Comparison of ENCODE assay signal across 15 cellular contexts in genomic region chr14:95494456-95494855, GRCh38. TPM values are rescaled to one million over a fixed set of nuclear protein-coding genes. Genes with fewer than 3 reads are reported as not detected.
A peak's percentile ranks its signal among the peaks of the same experiment; 100 is the strongest.
DNase-seq lines count a peak whose midpoint lies in the region; ATAC-seq lines count a peak whose summit lies in the region.
"Had no signal": no experiment of that assay in that cellular context is flagged by ENCODE, and none has a peak within 500 bp of the region (broad histone marks: within the 10 kb centered on the region; RNA-seq: fewer than 3 reads in every experiment).

No MANE protein-coding gene starts in this region.

- no peak for DNase-seq in activated T-cell treated with anti-CD3 and anti-CD28 coated beads, Interleukin-2, amount 50 U/mL, for 72 hours
- DNase-seq in activated T-cell treated with anti-CD3 and anti-CD28 coated beads, Interleukin-2, amount 50 U/mL, for 4 hours, result no peak
- DNase-seq in effector memory CD8-positive, alpha-beta T cell, result no peak
- DNase-seq in stimulated activated effector memory CD8-positive, alpha-beta T cell treated with anti-CD3 and anti-CD28 coated beads, Interleukin-12 subunit alpha, Interleukin-12 subunit beta, amount 100 ng/mL, for 72 hours (ENCODE audit: low spot score in 2 of 2), result no peak
- DNase-seq in NCI-H2196 treated with DMSO at 0.1 percent for 48 hours (lab: John Stamatoyannopoulos, UW; ENCODE audit: unreplicated experiment) (no peak), RKO (ENCODE audit: low spot score) (no peak)
- DNase-seq: activated CD4-positive, CD25-positive, alpha-beta regulatory T cell treated with anti-CD3 and anti-CD28 coated beads, Interleukin-2, amount 50 U/mL, for 72 hours; dorsolateral prefrontal cortex; kidney glomerular epithelial cell; NCI-H2107; NCI-H82 had no signal

- no peak overlapping the region for H3K4me3 Mint-ChIP-seq in activated T-cell treated with anti-CD3 and anti-CD28 coated beads, Interleukin-2, amount 50 U/mL, for 72 hours
- H3K4me3 Mint-ChIP-seq in activated T-cell treated with anti-CD3 and anti-CD28 coated beads, Interleukin-2, amount 50 U/mL, for 4 hours, result no peak overlapping the region
- H3K4me3 Mint-ChIP-seq in IgD-negative memory B cell, result peak overlapping the region in 3 of 4 donors; percentile 84 to 89 (median 86)
- H3K4me3 Mint-ChIP-seq in effector memory CD8-positive, alpha-beta T cell, result peak overlapping the region; percentile 61 to 72
- peak overlapping the region; percentile 12 for H3K4me3 Mint-ChIP-seq in stimulated activated effector memory CD8-positive, alpha-beta T cell treated with anti-CD3 and anti-CD28 coated beads, Interleukin-12 subunit alpha, Interleukin-12 subunit beta, amount 100 ng/mL, for 72 hours

- H3K27me3 Mint-ChIP-seq in activated T-cell treated with anti-CD3 and anti-CD28 coated beads, Interleukin-2, amount 50 U/mL, for 72 hours (ENCODE audit: low read depth), result no peaks in the 10 kb centered on the region
- H3K27me3 Mint-ChIP-seq in activated T-cell treated with anti-CD3 and anti-CD28 coated beads, Interleukin-2, amount 50 U/mL, for 4 hours (ENCODE audit: low read depth), result no peaks in the 10 kb centered on the region
- no peaks in the 10 kb centered on the region for H3K27me3 Mint-ChIP-seq in IgD-negative memory B cell
- H3K27me3 Mint-ChIP-seq in effector memory CD8-positive, alpha-beta T cell, result no peaks in the 10 kb centered on the region

- H3K9me3 Mint-ChIP-seq in activated T-cell treated with anti-CD3 and anti-CD28 coated beads, Interleukin-2, amount 50 U/mL, for 72 hours, result peaks cover 0 to 6% of the 10 kb centered on the region in 2 donors
- peaks cover 6% of the 10 kb centered on the region for H3K9me3 Mint-ChIP-seq in activated T-cell treated with anti-CD3 and anti-CD28 coated beads, Interleukin-2, amount 50 U/mL, for 4 hours
- H3K9me3 Mint-ChIP-seq in IgD-negative memory B cell, result peaks cover 0 to 4% (median 0%) of the 10 kb centered on the region in 3 donors
- no peaks in the 10 kb centered on the region for H3K9me3 Mint-ChIP-seq in effector memory CD8-positive, alpha-beta T cell
- no peaks in the 10 kb centered on the region for H3K9me3 Mint-ChIP-seq in stimulated activated effector memory CD8-positive, alpha-beta T cell treated with anti-CD3 and anti-CD28 coated beads, Interleukin-12 subunit alpha, Interleukin-12 subunit beta, amount 100 ng/mL, for 72 hours

- no peak for ATAC-seq in activated T-cell treated with anti-CD3 and anti-CD28 coated beads, Interleukin-2, amount 50 U/mL, for 72 hours (replicated peaks in 1 of 2)
- no peak for ATAC-seq in activated T-cell treated with anti-CD3 and anti-CD28 coated beads, Interleukin-2, amount 50 U/mL, for 4 hours
- ATAC-seq in effector memory CD8-positive, alpha-beta T cell (replicated peaks), result peak; percentile 43
- ATAC-seq in stimulated activated effector memory CD8-positive, alpha-beta T cell treated with anti-CD3 and anti-CD28 coated beads, Interleukin-12 subunit alpha, Interleukin-12 subunit beta, amount 100 ng/mL, for 72 hours, result no peak
- no peak for ATAC-seq in GM18519 (IDR thresholded peaks at IDR 0.05; ENCODE audit: low FRiP score, unreplicated experiment)
- ATAC-seq: HCT116, Right ventricle myocardium inferior had no signal

- H3K4me1 Mint-ChIP-seq in activated T-cell treated with anti-CD3 and anti-CD28 coated beads, Interleukin-2, amount 50 U/mL, for 72 hours (ENCODE audit: low read depth), result peaks cover 58% of the 10 kb centered on the region
- H3K4me1 Mint-ChIP-seq in activated T-cell treated with anti-CD3 and anti-CD28 coated beads, Interleukin-2, amount 50 U/mL, for 4 hours (ENCODE audit: low read depth), result peaks cover 56% of the 10 kb centered on the region
- H3K4me1 Mint-ChIP-seq in IgD-negative memory B cell, result peaks cover 55 to 69% (median 66%) of the 10 kb centered on the region in 3 donors
- peaks cover 41 to 45% of the 10 kb centered on the region in 2 donors for H3K4me1 Mint-ChIP-seq in effector memory CD8-positive, alpha-beta T cell (ENCODE audit: low read depth in 2 of 2)
- H3K4me1 Mint-ChIP-seq in stimulated activated effector memory CD8-positive, alpha-beta T cell treated with anti-CD3 and anti-CD28 coated beads, Interleukin-12 subunit alpha, Interleukin-12 subunit beta, amount 100 ng/mL, for 72 hours, result peaks cover 76% of the 10 kb centered on the region

- peaks cover 6 to 9% of the 10 kb centered on the region in 2 donors for H3K36me3 Mint-ChIP-seq in activated T-cell treated with anti-CD3 and anti-CD28 coated beads, Interleukin-2, amount 50 U/mL, for 72 hours (ENCODE audit: insufficient read depth in 2 of 2)
- peaks cover 10% of the 10 kb centered on the region for H3K36me3 Mint-ChIP-seq in activated T-cell treated with anti-CD3 and anti-CD28 coated beads, Interleukin-2, amount 50 U/mL, for 4 hours (ENCODE audit: insufficient read depth)
- H3K36me3 Mint-ChIP-seq in IgD-negative memory B cell, result peaks cover 9% of the 10 kb centered on the region
- H3K36me3 Mint-ChIP-seq in effector memory CD8-positive, alpha-beta T cell (ENCODE audit: insufficient read depth), result peaks cover 8% of the 10 kb centered on the region
- H3K36me3 Mint-ChIP-seq in stimulated activated effector memory CD8-positive, alpha-beta T cell treated with anti-CD3 and anti-CD28 coated beads, Interleukin-12 subunit alpha, Interleukin-12 subunit beta, amount 100 ng/mL, for 72 hours, result peaks cover 63% of the 10 kb centered on the region

- peak overlapping the region; percentile 31 for H3K27ac Mint-ChIP-seq in activated T-cell treated with anti-CD3 and anti-CD28 coated beads, Interleukin-2, amount 50 U/mL, for 72 hours
- peak overlapping the region; percentile 94 to 98 (median 97) for H3K27ac Mint-ChIP-seq in IgD-negative memory B cell
- H3K27ac Mint-ChIP-seq in effector memory CD8-positive, alpha-beta T cell, result peak overlapping the region; percentile 95 to 98
- peak overlapping the region; percentile 93 for H3K27ac Mint-ChIP-seq in stimulated activated effector memory CD8-positive, alpha-beta T cell treated with anti-CD3 and anti-CD28 coated beads, Interleukin-12 subunit alpha, Interleukin-12 subunit beta, amount 100 ng/mL, for 72 hours

RNA-seq across cellular contexts. Expression of gene SYNE3, which starts 22.0 kb away (rescaled TPM):
- total RNA-seq in activated T-cell treated with anti-CD3 and anti-CD28 coated beads, Interleukin-2, amount 50 U/mL, for 72 hours, result 10 to 100 TPM; 59.9 to 66.2 TPM
- 10 to 100 TPM; 11.5 to 15.0 (median 12.9) TPM for total RNA-seq in activated T-cell treated with anti-CD3 and anti-CD28 coated beads, Interleukin-2, amount 50 U/mL, for 4 hours
- 8.8 TPM for polyA plus RNA-seq in IgD-negative memory B cell

RNA-seq across cellular contexts. Expression of gene GLRX5, which starts 40.4 kb away (rescaled TPM):
- 10 to 100 TPM; 23.1 to 26.3 TPM for total RNA-seq in activated T-cell treated with anti-CD3 and anti-CD28 coated beads, Interleukin-2, amount 50 U/mL, for 72 hours
- 10 to 100 TPM; 37.3 to 45.1 (median 40.7) TPM for total RNA-seq in activated T-cell treated with anti-CD3 and anti-CD28 coated beads, Interleukin-2, amount 50 U/mL, for 4 hours
- 34.5 TPM for polyA plus RNA-seq in IgD-negative memory B cell

Comparison
In these comparisons a context has a peak if more than half of its experiments do, and no peak if none do; other contexts are left out.
1. H3K27ac Mint-ChIP-seq: peak in every context shown above with its lines; median percentile 97 in IgD-negative memory B cell; 96 in effector memory CD8-positive, alpha-beta T cell; 93 in stimulated activated effector memory CD8-positive, alpha-beta T cell treated with anti-CD3 and anti-CD28 coated beads, Interleukin-12 subunit alpha, Interleukin-12 subunit beta, amount 100 ng/mL, for 72 hours; 31 in activated T-cell treated with anti-CD3 and anti-CD28 coated beads, Interleukin-2, amount 50 U/mL, for 72 hours.
2. H3K4me3 Mint-ChIP-seq: peak in IgD-negative memory B cell (3 of 4), effector memory CD8-positive, alpha-beta T cell (2 of 2) and stimulated activated effector memory CD8-positive, alpha-beta T cell treated with anti-CD3 and anti-CD28 coated beads, Interleukin-12 subunit alpha, Interleukin-12 subunit beta, amount 100 ng/mL, for 72 hours (single experiment); none in activated T-cell treated with anti-CD3 and anti-CD28 coated beads, Interleukin-2, amount 50 U/mL, for 72 hours (0 of 2) and activated T-cell treated with anti-CD3 and anti-CD28 coated beads, Interleukin-2, amount 50 U/mL, for 4 hours (single experiment).